19 cellular contexts compared by ENCODE assay signal in genomic region chr22:46364341-46365165, GRCh38. TPM values are rescaled to one million over a fixed set of nuclear protein-coding genes. Genes with fewer than 3 reads are reported as not detected.
DNase-seq lines count a peak whose midpoint lies in the region; ATAC-seq and TF ChIP-seq lines count a peak whose summit lies in the region.
"Had no signal": no experiment of that assay in that cellular context is flagged by ENCODE, and none has a peak within 500 bp of the region (broad histone marks: within the 10 kb centered on the region; RNA-seq: fewer than 3 reads in every experiment).

No MANE protein-coding gene starts in this region.

- H3K27me3 Mint-ChIP-seq in glutamatergic neuron (ENCODE audit: unreplicated experiment) (no peaks in the 10 kb centered on the region), progenitor cell of endocrine pancreas (no peaks in the 10 kb centered on the region)
- H3K27me3 Mint-ChIP-seq in stimulated activated memory B cell treated with anti-CD40 and anti-IgM and Interleukin-4, amounts not matched to agents 10 μg/mL and 1 μg/mL and 100 μg/mL, for 72 hours = no peaks in the 10 kb centered on the region

- dilution Hi-C loops in IMR-90 (cut with HindIII; ENCODE audit: low sequenced_read_pairs, unreplicated experiment) = no loop called here

- WGBS in IMR-90 (ENCODE audit: extremely low coverage in 2 of 2, insufficient read length in 1 of 2), 2 experiments = 80% methylated on average over 10 of the region's 26 CpGs; no CpG with 5 or more reads in 1 of the 2 experiments

- H2BK5ac ChIP-seq in IMR-90 (ENCODE audit: low read depth, low read length, poor library complexity, severe bottlenecking) = no peak overlapping the region

- no peak overlapping the region for H3K18ac ChIP-seq in IMR-90 (ENCODE audit: low read depth, low read length)

- peak overlapping the region; percentile 41 to 95 (median 90); a peak in 21 of 22 replicates for H3K4me2 ChIP-seq in BLaER1 treated with 17β-estradiol and CSF1 and Interleukin-3, amounts not matched to agents 10 nM and 100 nM
- no peak overlapping the region for H3K4me2 ChIP-seq in IMR-90 (ENCODE audit: low read depth, low read length)

- no peak overlapping the region for H3K4ac ChIP-seq in IMR-90 (ENCODE audit: low read depth, low read length)

- no TSS peak for BruUV-seq in IMR-90 (replicated peaks; lab: Mats Ljungman, UMichigan)

- H4K20me1 ChIP-seq in BLaER1 treated with 17β-estradiol and CSF1 and Interleukin-3, amounts not matched to agents 10 nM and 100 nM = peaks cover 0 to 81% (median 65%) of the 10 kb centered on the region in 11 experiments; a peak in 19 of 22 replicates
- H4K20me1 ChIP-seq in IMR-90 (ENCODE audit: insufficient read depth, low read length) = no peaks in the 10 kb centered on the region

- no peaks in the 10 kb centered on the region for H3K9me3 ChIP-seq in BLaER1 treated with 17β-estradiol and CSF1 and Interleukin-3, amounts not matched to agents 10 nM and 100 nM (replicated peaks in 1 of 11)
- no peaks in the 10 kb centered on the region for H3K9me3 ChIP-seq in IMR-90 (ENCODE audit: control insufficient read depth, insufficient read depth, low read length)
- H3K9me3 ChIP-seq: Caco-2, SJSA1 had no signal

- no peak for ATAC-seq in IMR-90 (ENCODE audit: low read depth)
- ATAC-seq in stimulated activated memory B cell treated with anti-CD40 and anti-IgM and Interleukin-4, amounts not matched to agents 10 μg/mL and 1 μg/mL and 100 μg/mL, for 72 hours = peak; percentile 73
- no peak for ATAC-seq in GM18907 (IDR thresholded peaks at IDR 0.05; ENCODE audit: unreplicated experiment)

- TF ChIP-seq POLR2A in IMR-90 (IDR thresholded peaks at IDR 0.05; ENCODE audit: low read depth, low read length) = no peak

- POLR2A ChIA-PET in IMR-90 (lab: Charles Lee; ENCODE audit: unreplicated experiment) = no interaction called here

- H3K9me1 ChIP-seq in IMR-90 (ENCODE audit: insufficient read depth, low read length) = no peaks in the 10 kb centered on the region

- H3K36me3 Mint-ChIP-seq in glutamatergic neuron (ENCODE audit: unreplicated experiment) (peaks cover 7% of the 10 kb centered on the region), progenitor cell of endocrine pancreas (ENCODE audit: insufficient read depth) (peaks cover 10% of the 10 kb centered on the region)
- peaks cover 47% of the 10 kb centered on the region for H3K36me3 Mint-ChIP-seq in stimulated activated memory B cell treated with anti-CD40 and anti-IgM and Interleukin-4, amounts not matched to agents 10 μg/mL and 1 μg/mL and 100 μg/mL, for 72 hours

- H3K79me1 ChIP-seq in IMR-90 (ENCODE audit: low read depth in 1 of 2, low read length in 2 of 2) = no peaks in the 10 kb centered on the region

- no peak for TF ChIP-seq RAD21 in IMR-90 (IDR thresholded peaks at IDR 0.05; ENCODE audit: low read length)

- no peak for TF ChIP-seq CTCF in IMR-90 (conservative IDR thresholded peaks at IDR 0.05; ENCODE audit: low read depth, low read length)
- TF ChIP-seq CTCF in glutamatergic neuron (IDR thresholded peaks at IDR 0.05; ENCODE audit: partially characterized antibody, unreplicated experiment) = no peak
- no peak for TF ChIP-seq CTCF in progenitor cell of endocrine pancreas (IDR thresholded peaks at IDR 0.05; ENCODE audit: unreplicated experiment)

- no peak overlapping the region for H2BK15ac ChIP-seq in IMR-90 (ENCODE audit: low read depth, low read length)

- H3K4me1 Mint-ChIP-seq in glutamatergic neuron (ENCODE audit: low read depth, unreplicated experiment) = peaks cover 3% of the 10 kb centered on the region
- peaks cover 51% of the 10 kb centered on the region for H3K4me1 Mint-ChIP-seq in stimulated activated memory B cell treated with anti-CD40 and anti-IgM and Interleukin-4, amounts not matched to agents 10 μg/mL and 1 μg/mL and 100 μg/mL, for 72 hours
- H3K4me1 Mint-ChIP-seq in progenitor cell of endocrine pancreas (ENCODE audit: low read depth) = peaks cover 3% of the 10 kb centered on the region

- CTCF ChIA-PET in IMR-90 (lab: Yijun Ruan, JAX) = no interaction called here

- in situ Hi-C loops in IMR-90 (cut with MboI; ENCODE audit: low sequenced_read_pairs) = loop anchor here (5.0 kb wide), 1 partner anchor 178 kb away; no protein-coding TSS in a partner anchor

- peaks cover 0 to 7% (median 5%) of the 10 kb centered on the region in 11 experiments; a peak in 7 of 22 replicates for H3K36me3 ChIP-seq in BLaER1 treated with 17β-estradiol and CSF1 and Interleukin-3, amounts not matched to agents 10 nM and 100 nM
- no peaks in the 10 kb centered on the region for H3K36me3 ChIP-seq in IMR-90 (ENCODE audit: control insufficient read depth, insufficient read depth, low read length)
- H3K36me3 ChIP-seq: SJSA1 had no signal

- H4K8ac ChIP-seq in IMR-90 (ENCODE audit: low read depth in 2 of 2, low read length in 2 of 2) = no peak overlapping the region

- peaks cover 4% of the 10 kb centered on the region for H3K9me3 Mint-ChIP-seq in glutamatergic neuron (ENCODE audit: unreplicated experiment)
- no peaks in the 10 kb centered on the region for H3K9me3 Mint-ChIP-seq in stimulated activated memory B cell treated with anti-CD40 and anti-IgM and Interleukin-4, amounts not matched to agents 10 μg/mL and 1 μg/mL and 100 μg/mL, for 72 hours
- no peaks in the 10 kb centered on the region for H3K9me3 Mint-ChIP-seq in progenitor cell of endocrine pancreas (ENCODE audit: low read depth)
- H3K9me3 Mint-ChIP-seq: CD4-positive, alpha-beta T cell had no signal

- H2AK9ac ChIP-seq in IMR-90 (replicated peaks; ENCODE audit: low read depth, low read length, poor library complexity) = peak overlapping the region; percentile 78

- no peak overlapping the region for H2AK5ac ChIP-seq in IMR-90 (ENCODE audit: low read depth, low read length)

- DNase-seq in IMR-90 = no peak
- DNase-seq in glutamatergic neuron = peak; percentile 49
- no peak for DNase-seq in progenitor cell of endocrine pancreas (ENCODE audit: low spot score, unreplicated experiment)
- no peak for DNase-seq in GM19240 (ENCODE audit: insufficient read length, low spot score)
- DNase-seq: ACHN; AML-193; Caco-2; CD4-positive, alpha-beta T cell; GOT3; NCI-H1105; NCI-H1694 treated with DMSO at 0.1 percent for 48 hours; NCI-H510A; NCI-H748 treated with DMSO at 0.1 percent for 48 hours; OCI-M1; SW 1271 had no signal

- H3K4me3 Mint-ChIP-seq in glutamatergic neuron (ENCODE audit: unreplicated experiment) = no peak overlapping the region
- peak overlapping the region; percentile 31 for H3K4me3 Mint-ChIP-seq in stimulated activated memory B cell treated with anti-CD40 and anti-IgM and Interleukin-4, amounts not matched to agents 10 μg/mL and 1 μg/mL and 100 μg/mL, for 72 hours
- H3K4me3 Mint-ChIP-seq in progenitor cell of endocrine pancreas (ENCODE audit: low read depth) = no peak overlapping the region
- H3K4me3 Mint-ChIP-seq: CD4-positive, alpha-beta T cell had no signal

- peak overlapping the region in 1 of 10 experiments; percentile 17; a peak in 2 of 20 replicates for H3K4me3 ChIP-seq in BLaER1 treated with 17β-estradiol and CSF1 and Interleukin-3, amounts not matched to agents 10 nM and 100 nM
- H3K4me3 ChIP-seq in IMR-90 (ENCODE audit: insufficient read depth, low read depth, low read length) = no peak overlapping the region
- H3K4me3 ChIP-seq: SJSA1 had no signal

- H2AFZ ChIP-seq in IMR-90 (replicated peaks; ENCODE audit: low read length, poor library complexity) = no peak overlapping the region

- intact Hi-C loops in IMR-90 (cut with micrococcal nuclease) = no loop called here

- H2BK20ac ChIP-seq in IMR-90 (ENCODE audit: low read depth, low read length) = no peak overlapping the region

- no peak overlapping the region for H3K27ac ChIP-seq in BLaER1 treated with 17β-estradiol and CSF1 and Interleukin-3, amounts not matched to agents 10 nM and 100 nM
- H3K27ac ChIP-seq in IMR-90 (ENCODE audit: insufficient read depth, low read length) = no peak overlapping the region
- H3K27ac ChIP-seq: SJSA1 had no signal

- H3K56ac ChIP-seq in IMR-90 (ENCODE audit: extremely low read depth, insufficient read depth, low read length) = no peak overlapping the region

- H4K5ac ChIP-seq in IMR-90 (ENCODE audit: low read depth, low read length) = no peak overlapping the region

- H3K9ac ChIP-seq in BLaER1 treated with 17β-estradiol and CSF1 and Interleukin-3, amounts not matched to agents 10 nM and 100 nM = peak overlapping the region in 2 of 11 experiments; percentile 1 to 30; a peak in 1 of 22 replicates
- H3K9ac ChIP-seq in IMR-90 (ENCODE audit: low read depth, low read length) = no peak overlapping the region

- no peak overlapping the region for H4K91ac ChIP-seq in IMR-90 (ENCODE audit: insufficient read depth, low read depth, low read length)

- no peak overlapping the region for H3K14ac ChIP-seq in IMR-90 (replicated peaks; ENCODE audit: low read depth, low read length)

- peaks cover 20 to 61% (median 54%) of the 10 kb centered on the region in 10 experiments for H3K4me1 ChIP-seq in BLaER1 treated with 17β-estradiol and CSF1 and Interleukin-3, amounts not matched to agents 10 nM and 100 nM
- no peaks in the 10 kb centered on the region for H3K4me1 ChIP-seq in IMR-90 (ENCODE audit: control insufficient read depth, insufficient read depth, low read length)
- H3K4me1 ChIP-seq: SJSA1 had no signal

- no peak overlapping the region for H2BK120ac ChIP-seq in IMR-90 (ENCODE audit: low read depth, low read length)

- H3K27me3 ChIP-seq in BLaER1 treated with 17β-estradiol and CSF1 and Interleukin-3, amounts not matched to agents 10 nM and 100 nM = peaks cover 32 to 77% (median 67%) of the 10 kb centered on the region in 11 experiments
- peaks cover 7% of the 10 kb centered on the region; the same call in 1 of the 2 replicates for H3K27me3 ChIP-seq in IMR-90 (ENCODE audit: control insufficient read depth, insufficient read depth, low read length)
- H3K27me3 ChIP-seq: SJSA1 had no signal

- no peak overlapping the region for H3K27ac Mint-ChIP-seq in glutamatergic neuron (ENCODE audit: unreplicated experiment)
- H3K27ac Mint-ChIP-seq in stimulated activated memory B cell treated with anti-CD40 and anti-IgM and Interleukin-4, amounts not matched to agents 10 μg/mL and 1 μg/mL and 100 μg/mL, for 72 hours = peak overlapping the region; percentile 30
- H3K27ac Mint-ChIP-seq in progenitor cell of endocrine pancreas = no peak overlapping the region
- H3K27ac Mint-ChIP-seq: CD4-positive, alpha-beta T cell had no signal

- no peak overlapping the region for H3K23ac ChIP-seq in IMR-90 (ENCODE audit: low read depth, low read length)

TF ChIP-seq in IMR-90, 13 proteins besides CTCF, POLR2A, EP300 and RAD21 (continues in another document):
- TF ChIP-seq SMC3 (IDR thresholded peaks at IDR 0.05; ENCODE audit: low read depth, low read length) (no peak), RFX5 (IDR thresholded peaks at IDR 0.05; ENCODE audit: low read depth, low read length) (no peak), MAZ (IDR thresholded peaks at IDR 0.05; ENCODE audit: borderline replicate concordance, low read depth, low read length) (no peak), NFE2L2 (IDR thresholded peaks at IDR 0.05; ENCODE audit: low read depth, low read length) (no peak), CHD1 (IDR thresholded peaks at IDR 0.05; ENCODE audit: low read depth, low read length) (no peak)

RNA-seq across cellular contexts. Expression of gene TRMU, which starts 29.0 kb away (rescaled TPM):
- total RNA-seq in IMR-90 (2012; rRNA removed) = 19.0 and 21.7 TPM in 2 replicates
- 32.7 and 36.4 TPM in 2 replicates for polyA plus RNA-seq in IMR-90 (2012; rRNA removed)
- 20.9 and 21.6 TPM in 2 replicates for polyA plus RNA-seq in IMR-90 (2012; cell fraction: cytosol; rRNA removed)
- 124 and 170 TPM in 2 replicates for polyA plus RNA-seq in IMR-90 (2012; cell fraction: nucleus; rRNA removed; ENCODE audit: low replicate concordance)
- total RNA-seq in glutamatergic neuron (ENCODE audit: unreplicated experiment) = 60.8 TPM
- 71.8 and 72.5 TPM in 2 replicates for total RNA-seq in progenitor cell of endocrine pancreas
